Comparison of ENCODE assay signal across 28 cellular contexts in the genomic region with DNA sequence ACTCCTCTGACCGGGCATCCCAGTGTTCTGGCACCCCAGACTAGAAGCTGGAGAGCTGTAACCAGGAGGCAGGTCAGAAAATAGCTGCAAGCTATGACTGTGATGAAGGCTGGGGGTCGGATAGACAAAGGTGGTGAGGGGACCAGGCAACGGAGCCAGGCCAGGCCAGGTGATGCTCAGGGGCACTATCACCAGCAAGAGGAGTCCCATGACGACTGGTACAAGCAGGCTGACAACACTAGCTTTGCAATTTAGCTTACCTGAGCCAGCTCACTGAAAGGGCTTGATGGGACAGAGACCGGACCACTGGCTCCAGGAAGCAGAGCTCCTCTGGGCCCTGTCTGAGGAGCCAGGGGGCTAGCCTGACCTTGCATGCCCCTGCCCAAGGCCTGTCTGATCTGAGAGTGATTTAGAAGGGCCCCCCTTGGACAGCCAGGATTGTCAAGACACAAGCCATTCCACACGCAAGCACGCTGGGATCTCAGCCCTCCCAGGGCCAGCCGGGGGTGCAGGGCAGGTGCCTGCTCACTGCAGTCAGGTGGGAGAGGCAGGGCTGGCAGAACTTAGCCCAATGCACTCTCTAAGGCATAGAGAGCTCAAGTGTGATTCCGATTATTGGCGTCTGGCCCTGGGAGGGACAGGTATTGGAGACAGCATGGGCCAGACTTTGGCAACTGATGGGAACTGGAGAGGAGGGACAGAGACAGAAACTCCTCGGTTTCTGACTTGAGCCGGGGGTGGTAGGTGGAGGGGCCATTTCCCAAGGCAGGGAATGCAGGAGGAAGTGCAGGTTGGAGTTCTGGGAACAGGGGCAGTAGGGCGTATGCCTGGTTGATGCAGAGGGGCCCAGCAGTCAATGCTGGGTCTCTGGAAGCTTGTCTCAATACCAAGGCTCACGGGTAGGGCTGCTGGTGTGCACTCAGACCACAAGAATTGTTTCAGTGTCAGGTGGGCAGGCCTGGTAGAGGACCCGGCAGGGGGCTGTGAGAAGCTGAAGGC. TPM values are rescaled to one million over a fixed set of nuclear protein-coding genes. Genes with fewer than 3 reads are reported as not detected.
DNase-seq lines count a peak whose midpoint lies in the region; ATAC-seq and TF ChIP-seq lines count a peak whose summit lies in the region.
"Had no signal": no experiment of that assay in that cellular context is flagged by ENCODE, and none has a peak within 500 bp of the region (broad histone marks: within the 10 kb centered on the region; RNA-seq: fewer than 3 reads in every experiment).

No MANE protein-coding gene starts in this region.

- no peak overlapping the region for H3K27ac ChIP-seq in coronary artery
- H3K27ac ChIP-seq: ascending aorta, skin epidermis had no signal

- intact Hi-C loops in natural killer cell (cut with micrococcal nuclease), result no loop called here

- DNase-seq in natural killer cell (peak; percentile 9), coronary artery (ENCODE audit: low spot score) (peak; percentile 68), osteocyte (ENCODE audit: extremely low spot score, unreplicated experiment) (peak; percentile 76), cerebellar nuclear complex (lab: John Stamatoyannopoulos, UW) (no peak)
- no peak for DNase-seq in natural killer cell treated with Interleukin-12 subunit alpha and Interleukin-12 subunit beta and Interleukin-15 and Interleukin-18, amount 100 ng/mL, for 72 hours (ENCODE audit: low spot score)
- no peak for DNase-seq in stimulated activated naive CD4-positive, alpha-beta T cell (lab: John Stamatoyannopoulos, UW)
- DNase-seq: activated CD4-positive, alpha-beta T cell treated with anti-CD3 and anti-CD28 coated beads for 36 hours; C1 segment of cervical spinal cord; Caco-2; caudate nucleus; dermis blood vessel endothelial cell; DMS79 treated with DMSO at 0.1 percent for 48 hours; HCEC 1CT; hypothalamus; immature natural killer cell; KBM-7; mesendoderm; MM.1S; NCI-H1436; NCI-H2081 treated with DMSO at 0.1 percent for 48 hours; NCI-H345; NCI-H774; nucleus accumbens had no signal

- H3K36me3 Mint-ChIP-seq in natural killer cell (no peaks in the 10 kb centered on the region), osteocyte (ENCODE audit: unreplicated experiment) (no peaks in the 10 kb centered on the region)
- no peaks in the 10 kb centered on the region for H3K36me3 Mint-ChIP-seq in natural killer cell treated with Interleukin-12 subunit alpha and Interleukin-12 subunit beta and Interleukin-15 and Interleukin-18, amount 100 ng/mL, for 72 hours
- H3K36me3 Mint-ChIP-seq: activated naive CD8-positive, alpha-beta T cell; immature natural killer cell had no signal

- TF ChIP-seq CTCF in natural killer cell (IDR thresholded peaks at IDR 0.05) (no peak), coronary artery (IDR thresholded peaks at IDR 0.05) (no peak), osteocyte (IDR thresholded peaks at IDR 0.05) (no peak)

- no peaks in the 10 kb centered on the region for H3K9me3 Mint-ChIP-seq in natural killer cell
- H3K9me3 Mint-ChIP-seq in natural killer cell treated with Interleukin-12 subunit alpha and Interleukin-12 subunit beta and Interleukin-15 and Interleukin-18, amount 100 ng/mL, for 72 hours, result no peaks in the 10 kb centered on the region
- no peaks in the 10 kb centered on the region for H3K9me3 Mint-ChIP-seq in osteocyte (ENCODE audit: unreplicated experiment)
- H3K9me3 Mint-ChIP-seq: immature natural killer cell had no signal

- H3K4me1 Mint-ChIP-seq in natural killer cell (peaks cover 0 to 7% of the 10 kb centered on the region in 2 donors), osteocyte (ENCODE audit: unreplicated experiment) (no peaks in the 10 kb centered on the region)
- peaks cover 0 to 3% of the 10 kb centered on the region in 2 donors for H3K4me1 Mint-ChIP-seq in natural killer cell treated with Interleukin-12 subunit alpha and Interleukin-12 subunit beta and Interleukin-15 and Interleukin-18, amount 100 ng/mL, for 72 hours (ENCODE audit: low read depth in 2 of 2)
- H3K4me1 Mint-ChIP-seq: activated CD4-positive, alpha-beta T cell treated with anti-CD3 and anti-CD28 coated beads for 36 hours; immature natural killer cell had no signal

- H3K4me3 Mint-ChIP-seq in natural killer cell, result no peak overlapping the region
- no peak overlapping the region for H3K4me3 Mint-ChIP-seq in natural killer cell treated with Interleukin-12 subunit alpha and Interleukin-12 subunit beta and Interleukin-15 and Interleukin-18, amount 100 ng/mL, for 72 hours
- H3K4me3 Mint-ChIP-seq in osteocyte (ENCODE audit: unreplicated experiment), result no peak overlapping the region
- H3K4me3 Mint-ChIP-seq: activated CD4-positive, alpha-beta T cell treated with anti-CD3 and anti-CD28 coated beads for 36 hours; activated naive CD8-positive, alpha-beta T cell; immature natural killer cell had no signal

- H3K27ac Mint-ChIP-seq in natural killer cell (no peak overlapping the region), osteocyte (ENCODE audit: unreplicated experiment) (no peak overlapping the region)
- no peak overlapping the region for H3K27ac Mint-ChIP-seq in natural killer cell treated with Interleukin-12 subunit alpha and Interleukin-12 subunit beta and Interleukin-15 and Interleukin-18, amount 100 ng/mL, for 72 hours
- H3K27ac Mint-ChIP-seq: activated CD4-positive, alpha-beta T cell treated with anti-CD3 and anti-CD28 coated beads for 36 hours; activated naive CD8-positive, alpha-beta T cell; immature natural killer cell had no signal

- peak in 1 of 3 donors; percentile 16 for ATAC-seq in natural killer cell
- ATAC-seq in natural killer cell treated with Interleukin-12 subunit alpha and Interleukin-12 subunit beta and Interleukin-15 and Interleukin-18, amount 100 ng/mL, for 72 hours, result no peak
- ATAC-seq in GM19397 (IDR thresholded peaks at IDR 0.05; ENCODE audit: unreplicated experiment), result no peak
- ATAC-seq: activated CD4-positive, alpha-beta T cell treated with anti-CD3 and anti-CD28 coated beads for 36 hours had no signal

- no peak overlapping the region for H3K4me3 ChIP-seq in coronary artery
- H3K4me3 ChIP-seq: ascending aorta, skin epidermis had no signal

- peaks cover 0 to 7% of the 10 kb centered on the region in 2 donors for H3K27me3 Mint-ChIP-seq in natural killer cell (ENCODE audit: low read depth in 2 of 2)
- peaks cover 7 to 15% of the 10 kb centered on the region in 2 donors for H3K27me3 Mint-ChIP-seq in natural killer cell treated with Interleukin-12 subunit alpha and Interleukin-12 subunit beta and Interleukin-15 and Interleukin-18, amount 100 ng/mL, for 72 hours
- H3K27me3 Mint-ChIP-seq in osteocyte (ENCODE audit: unreplicated experiment), result peaks cover 3% of the 10 kb centered on the region
- H3K27me3 Mint-ChIP-seq: activated CD4-positive, alpha-beta T cell treated with anti-CD3 and anti-CD28 coated beads for 36 hours; activated naive CD8-positive, alpha-beta T cell had no signal

RNA-seq across cellular contexts. Expression of gene MYO7B, which starts 47.7 kb away (rescaled TPM):
- total RNA-seq in natural killer cell, result under 1 TPM; 0.14 to 0.45 (median 0.25) TPM
- total RNA-seq in natural killer cell treated with Interleukin-12 subunit alpha and Interleukin-12 subunit beta and Interleukin-15 and Interleukin-18, amount 100 ng/mL, for 72 hours, result not detected
- total RNA-seq in osteocyte, result not detected in 2 replicates
- total RNA-seq: dermis blood vessel endothelial cell, myocyte had no signal

RNA-seq across cellular contexts. Expression of gene IWS1, which starts 56.9 kb away (rescaled TPM):
- total RNA-seq in natural killer cell, result 10 to 100 TPM; 21.7 to 27.1 (median 23.9) TPM
- 10 to 100 TPM; 45.3 to 49.5 TPM for total RNA-seq in natural killer cell treated with Interleukin-12 subunit alpha and Interleukin-12 subunit beta and Interleukin-15 and Interleukin-18, amount 100 ng/mL, for 72 hours
- total RNA-seq in osteocyte, result 39.8 and 40.9 TPM in 2 replicates

Comparison
In these comparisons a context has a peak if more than half of its experiments do, and no peak if none do; other contexts are left out.
1. DNase-seq: peak in natural killer cell (single experiment), coronary artery (single experiment) and osteocyte (single experiment); none in natural killer cell treated with Interleukin-12 subunit alpha and Interleukin-12 subunit beta and Interleukin-15 and Interleukin-18, amount 100 ng/mL, for 72 hours (single experiment), cerebellar nuclear complex (0 of 2) and stimulated activated naive CD4-positive, alpha-beta T cell (0 of 6).